ENCODE assay signal across 2 cellular contexts in genomic region chr22:20959578-20960461, GRCh38.
TF ChIP-seq lines count a peak whose summit lies in the region.

No MANE protein-coding gene starts in this region.

TF ChIP-seq in IMR-90, 13 proteins besides CTCF, POLR2A, EP300 and RAD21:
- TF ChIP-seq SMC3 (IDR thresholded peaks at IDR 0.05; ENCODE audit: low read depth, low read length) (no peak), NFE2L2 (IDR thresholded peaks at IDR 0.05; ENCODE audit: low read depth, low read length) (no peak), BHLHE40 (IDR thresholded peaks at IDR 0.05; ENCODE audit: low read depth, low read length) (no peak), MXI1 (IDR thresholded peaks at IDR 0.05; ENCODE audit: borderline replicate concordance, low read depth, low read length) (no peak), RFX5 (IDR thresholded peaks at IDR 0.05; ENCODE audit: low read depth, low read length) (no peak), MAZ (IDR thresholded peaks at IDR 0.05; ENCODE audit: borderline replicate concordance, low read depth, low read length) (no peak), USF2 (IDR thresholded peaks at IDR 0.05; ENCODE audit: low read depth, low read length) (no peak), RCOR1 (IDR thresholded peaks at IDR 0.05; ENCODE audit: insufficient replicate concordance, low read length) (no peak)

TF ChIP-seq in WTC11, 78 proteins besides CTCF, POLR2A, EP300 and RAD21:
- no peak for TF ChIP-seq ZNF396 (CRISPR knock-in tag; IDR thresholded peaks at IDR 0.05; ENCODE audit: borderline replicate concordance)
- TF ChIP-seq MXD4 (CRISPR knock-in tag; IDR thresholded peaks at IDR 0.05; ENCODE audit: borderline replicate concordance) = no peak
- no peak for TF ChIP-seq MLX (CRISPR knock-in tag; IDR thresholded peaks at IDR 0.05)
- no peak for TF ChIP-seq ZNF317 (CRISPR knock-in tag; IDR thresholded peaks at IDR 0.05; ENCODE audit: borderline replicate concordance, low read depth)
- TF ChIP-seq FOXK1 (CRISPR knock-in tag; IDR thresholded peaks at IDR 0.05) = no peak
- TF ChIP-seq ZSCAN18 (CRISPR knock-in tag; IDR thresholded peaks at IDR 0.05) = no peak
- no peak for TF ChIP-seq ERG (CRISPR knock-in tag; IDR thresholded peaks at IDR 0.05)
- no peak for TF ChIP-seq IRF2 (CRISPR knock-in tag; IDR thresholded peaks at IDR 0.05; ENCODE audit: borderline replicate concordance, low read depth)
- no peak for TF ChIP-seq NFE2L1 (CRISPR knock-in tag; IDR thresholded peaks at IDR 0.05)
- TF ChIP-seq CREM (CRISPR knock-in tag; IDR thresholded peaks at IDR 0.05) = no peak
- no peak for TF ChIP-seq ATF6 (CRISPR knock-in tag; IDR thresholded peaks at IDR 0.05)
- TF ChIP-seq ZNF532 (CRISPR knock-in tag; IDR thresholded peaks at IDR 0.05; ENCODE audit: borderline replicate concordance) = no peak
- no peak for TF ChIP-seq NFATC4 (CRISPR knock-in tag; IDR thresholded peaks at IDR 0.05)
- TF ChIP-seq PRDM15 (CRISPR knock-in tag; IDR thresholded peaks at IDR 0.05) = no peak
- no peak for TF ChIP-seq ZNF512 (CRISPR knock-in tag; IDR thresholded peaks at IDR 0.05; ENCODE audit: borderline replicate concordance)
- TF ChIP-seq PREB (CRISPR knock-in tag; IDR thresholded peaks at IDR 0.05; ENCODE audit: borderline replicate concordance) = no peak
